17 cellular contexts compared by ENCODE assay signal in the genomic region with DNA sequence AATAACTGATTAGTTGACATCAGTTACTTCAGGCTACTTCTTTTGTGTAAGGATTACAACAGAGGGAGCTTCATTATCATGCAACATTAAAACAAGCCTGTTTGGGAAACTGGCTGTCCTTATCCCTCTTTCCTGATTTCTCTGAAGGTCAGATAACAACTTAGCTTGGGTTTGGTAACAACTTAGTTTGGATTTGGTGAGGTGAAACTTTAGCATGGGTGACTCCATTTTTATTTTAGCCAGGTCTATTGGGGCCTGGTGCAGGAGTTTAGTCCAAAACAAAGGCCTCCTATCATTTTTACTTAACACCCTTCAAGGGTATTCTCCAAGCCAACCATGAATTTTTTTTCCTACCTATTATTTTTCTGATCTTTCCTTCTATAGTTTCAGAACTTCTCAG. TPM values are rescaled to one million over a fixed set of nuclear protein-coding genes. Genes with fewer than 3 reads are reported as not detected.
A peak's percentile ranks its signal among the peaks of the same experiment; 100 is the strongest.
DNase-seq lines count a peak whose midpoint lies in the region; ATAC-seq and TF ChIP-seq lines count a peak whose summit lies in the region.
"Had no signal": no experiment of that assay in that cellular context is flagged by ENCODE, and none has a peak within 500 bp of the region (broad histone marks: within the 10 kb centered on the region; RNA-seq: fewer than 3 reads in every experiment).

No MANE protein-coding gene starts in this region.

- peaks cover 11% of the 10 kb centered on the region for H3K36me3 ChIP-seq in OCI-LY3 (replicated peaks; ENCODE audit: low read depth, low read length)
- H3K36me3 ChIP-seq in endocrine pancreas (ENCODE audit: control insufficient read depth, insufficient read depth, low read length): no peaks in the 10 kb centered on the region
- H3K36me3 ChIP-seq in osteoblast (ENCODE audit: insufficient read depth, low read length): peaks cover 13% of the 10 kb centered on the region
- H3K36me3 ChIP-seq: pancreas had no signal

- H3K36me3 Mint-ChIP-seq in activated CD4-positive, alpha-beta T cell treated with anti-CD3 and anti-CD28 coated beads, Interleukin-2, amount 10 ng/mL, durations not matched to agents 24 days and 14 days (ENCODE audit: low read depth): peaks cover 13% of the 10 kb centered on the region

- peaks cover 30% of the 10 kb centered on the region for H3K4me1 Mint-ChIP-seq in activated CD4-positive, alpha-beta T cell treated with anti-CD3 and anti-CD28 coated beads, Interleukin-2, amount 10 ng/mL, durations not matched to agents 24 days and 14 days

- H3K4me2 ChIP-seq in OCI-LY3 (ENCODE audit: low read length): peak overlapping the region; percentile 65
- peak overlapping the region; percentile 75 for H3K4me2 ChIP-seq in osteoblast (ENCODE audit: insufficient read depth, low read length)

- H3K27me3 ChIP-seq in OCI-LY3 (ENCODE audit: low read depth, low read length) (no peaks in the 10 kb centered on the region), endocrine pancreas (ENCODE audit: control insufficient read depth, insufficient read depth, low read length) (no peaks in the 10 kb centered on the region), osteoblast (ENCODE audit: insufficient read depth, low read length) (no peaks in the 10 kb centered on the region)
- H3K27me3 ChIP-seq: heart left ventricle, pancreas, upper lobe of left lung had no signal

- peak overlapping the region; percentile 95 for H3K4me3 Mint-ChIP-seq in activated CD4-positive, alpha-beta T cell treated with anti-CD3 and anti-CD28 coated beads, Interleukin-2, amount 10 ng/mL, durations not matched to agents 24 days and 14 days

- H2AFZ ChIP-seq in OCI-LY3 (ENCODE audit: low read depth, low read length) (peak overlapping the region; percentile 91), osteoblast (ENCODE audit: low read length) (peak overlapping the region; percentile 85)

- TF ChIP-seq CTCF in OCI-LY3 (IDR thresholded peaks at IDR 0.05; ENCODE audit: low read depth, low read length): no peak
- TF ChIP-seq CTCF in osteoblast (IDR thresholded peaks at IDR 0.05; ENCODE audit: extremely low read depth, low read depth, low read length): no peak

- DNase-seq in activated CD4-positive, alpha-beta T cell treated with anti-CD3 and anti-CD28 coated beads, Interleukin-2, amount 10 ng/mL, durations not matched to agents 24 days and 14 days: no peak
- DNase-seq in activated CD4-positive, alpha-beta T cell treated with anti-CD3 and anti-CD28 coated beads, Interleukin-2, amount 50 U/mL, for 48 hours: no peak
- DNase-seq in osteoblast (ENCODE audit: insufficient read length, low spot score, missing footprints) (no peak), T-helper 9 cell (no peak), posterior cingulate gyrus (no peak)
- DNase-seq: ACHN; activated effector memory CD4-positive, alpha-beta T cell treated with anti-CD3 and anti-CD28 coated beads, Interleukin-2, amount 50 U/mL, for 16 hours; heart left ventricle; left ventricle myocardium inferior; NCI-H1417 treated with DMSO at 0.1 percent for 48 hours; NCI-H510A; upper lobe of left lung had no signal

- no peak overlapping the region for H3K27ac ChIP-seq in OCI-LY3 (ENCODE audit: low read length)
- no peak overlapping the region for H3K27ac ChIP-seq in osteoblast (ENCODE audit: low read depth, low read length)
- H3K27ac ChIP-seq: pancreas had no signal

- H3K27me3 Mint-ChIP-seq in activated CD4-positive, alpha-beta T cell treated with anti-CD3 and anti-CD28 coated beads, Interleukin-2, amount 10 ng/mL, durations not matched to agents 24 days and 14 days: no peaks in the 10 kb centered on the region

- peaks cover 6% of the 10 kb centered on the region for H3K9me3 Mint-ChIP-seq in activated CD4-positive, alpha-beta T cell treated with anti-CD3 and anti-CD28 coated beads, Interleukin-2, amount 10 ng/mL, durations not matched to agents 24 days and 14 days

- H4K20me1 ChIP-seq in OCI-LY3 (ENCODE audit: insufficient read depth, low read length) (no peaks in the 10 kb centered on the region), osteoblast (ENCODE audit: insufficient read depth, low read length) (peaks cover 14% of the 10 kb centered on the region)

- H3K9ac ChIP-seq in OCI-LY3 (ENCODE audit: low read length) (no peak overlapping the region), endocrine pancreas (ENCODE audit: control insufficient read depth, insufficient read depth, low read length) (no peak overlapping the region)

- H3K9me3 ChIP-seq in OCI-LY3 (ENCODE audit: insufficient read depth, low read length): no peaks in the 10 kb centered on the region
- H3K9me3 ChIP-seq in endocrine pancreas (ENCODE audit: control insufficient read depth, low read length): no peaks in the 10 kb centered on the region
- no peaks in the 10 kb centered on the region for H3K9me3 ChIP-seq in osteoblast (ENCODE audit: low read depth, low read length)
- H3K9me3 ChIP-seq: HAP-1, heart left ventricle, left ventricle myocardium inferior, pancreas, upper lobe of left lung had no signal

- no peak overlapping the region for H3K27ac Mint-ChIP-seq in activated CD4-positive, alpha-beta T cell treated with anti-CD3 and anti-CD28 coated beads, Interleukin-2, amount 10 ng/mL, durations not matched to agents 24 days and 14 days

- H3K4me1 ChIP-seq in OCI-LY3 (ENCODE audit: low read length): peaks cover 27% of the 10 kb centered on the region
- H3K4me1 ChIP-seq in endocrine pancreas (ENCODE audit: control insufficient read depth, insufficient read depth, low read length): peaks cover 4% of the 10 kb centered on the region
- peaks cover 7% of the 10 kb centered on the region for H3K4me1 ChIP-seq in osteoblast (ENCODE audit: insufficient read depth, low read length)

- H3K79me2 ChIP-seq in OCI-LY3 (ENCODE audit: low read length): peaks cover 6% of the 10 kb centered on the region
- peaks cover 33% of the 10 kb centered on the region for H3K79me2 ChIP-seq in osteoblast (ENCODE audit: insufficient read depth, low read length)

- intact Hi-C loops in activated CD4-positive, alpha-beta T cell treated with anti-CD3 and anti-CD28 coated beads, Interleukin-2, amount 10 ng/mL, durations not matched to agents 24 days and 14 days (cut with micrococcal nuclease): loop anchor here (1.0 to 5.0 kb wide), 3 partner anchors 30 to 109 kb away; a partner anchor contains a TSS
- intact Hi-C loops in posterior cingulate gyrus (cut with DNase I): loop anchor here (1.0 kb wide), 1 partner anchor 30 kb away; a partner anchor contains a TSS

- no peak for ATAC-seq in GM19463 (IDR thresholded peaks at IDR 0.05; ENCODE audit: unreplicated experiment)

- H3K4me3 ChIP-seq in OCI-LY3 (ENCODE audit: low read length) (peak overlapping the region; percentile 87; the same call in 1 of the 2 replicates), endocrine pancreas (ENCODE audit: control insufficient read depth, insufficient read depth, low read length) (peak overlapping the region; percentile 77), osteoblast (ENCODE audit: insufficient read depth, low read length) (no peak overlapping the region)

RNA-seq across cellular contexts. Expression of a gene that starts 1.1 kb away (rescaled TPM):
- total RNA-seq in activated CD4-positive, alpha-beta T cell treated with anti-CD3 and anti-CD28 coated beads, Interleukin-2, amount 10 ng/mL, durations not matched to agents 24 days and 14 days: 7.4 and 9.1 TPM in 2 replicates
- 30.8 and 38.0 TPM in 2 replicates for total RNA-seq in osteoblast

RNA-seq across cellular contexts. Expression of a gene that starts 30.4 kb away (rescaled TPM):
- total RNA-seq in activated CD4-positive, alpha-beta T cell treated with anti-CD3 and anti-CD28 coated beads, Interleukin-2, amount 10 ng/mL, durations not matched to agents 24 days and 14 days: 127 and 131 TPM in 2 replicates
- total RNA-seq in osteoblast: 32.9 and 33.6 TPM in 2 replicates
